In the genomic region with DNA sequence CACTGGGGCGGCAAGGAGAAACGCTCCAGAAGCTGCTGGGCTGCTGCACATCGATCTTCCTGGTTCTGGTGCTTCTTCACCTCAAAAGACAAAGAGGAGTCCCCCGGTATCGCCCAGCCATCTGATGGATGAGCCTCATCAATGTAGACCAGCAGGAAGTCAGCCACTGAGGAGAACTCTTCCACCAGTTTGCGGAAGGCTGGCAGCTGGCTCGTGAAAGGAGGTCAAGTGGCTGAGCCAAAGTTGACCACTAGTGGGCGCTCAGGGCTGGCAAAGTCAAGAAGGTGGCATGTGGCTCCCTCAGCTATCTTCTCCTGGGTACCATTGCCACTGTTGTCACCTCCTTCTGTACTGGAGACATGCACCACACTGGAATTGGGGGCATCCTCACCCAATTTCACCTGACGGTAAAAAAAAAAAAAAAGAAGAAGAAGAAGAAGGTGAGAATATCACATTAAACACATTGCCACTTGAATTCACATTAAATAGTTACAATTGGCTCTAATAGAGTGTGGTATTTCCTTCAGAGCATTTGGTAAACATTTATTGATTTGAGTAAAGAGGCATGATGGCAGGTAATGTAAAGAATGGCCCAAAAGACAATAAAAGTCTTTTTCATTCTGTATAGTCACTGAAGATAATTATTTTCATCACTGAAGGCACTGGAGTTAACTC, we compare ENCODE assay signal across 10 cellular contexts. TPM values are rescaled to one million over a fixed set of nuclear protein-coding genes. Genes with fewer than 3 reads are reported as not detected.
DNase-seq lines count a peak whose midpoint lies in the region; ATAC-seq and TF ChIP-seq lines count a peak whose summit lies in the region.
"Had no signal": no experiment of that assay in that cellular context is flagged by ENCODE, and none has a peak within 500 bp of the region (broad histone marks: within the 10 kb centered on the region; RNA-seq: fewer than 3 reads in every experiment).

No MANE protein-coding gene starts in this region.

- intact Hi-C loops in ovary (cut with DNase I), result no loop called here

- no peaks in the 10 kb centered on the region for H3K36me3 ChIP-seq in ovary
- H3K36me3 ChIP-seq: ascending aorta had no signal

- H3K9me3 ChIP-seq in ovary, result no peaks in the 10 kb centered on the region
- H3K9me3 ChIP-seq: ascending aorta had no signal

- TF ChIP-seq POLR2A in ovary (IDR thresholded peaks at IDR 0.05), result no peak

- ATAC-seq in GM19395 (IDR thresholded peaks at IDR 0.05; ENCODE audit: unreplicated experiment), result no peak
- ATAC-seq in HG03460 (IDR thresholded peaks at IDR 0.05; ENCODE audit: unreplicated experiment), result no peak

- TF ChIP-seq CTCF in AG09309 (IDR thresholded peaks at IDR 0.05; ENCODE audit: control insufficient read depth, insufficient read depth, low read depth, low read length, missing control alignments) (peak; percentile 27), GM12873 (IDR thresholded peaks at IDR 0.05; ENCODE audit: insufficient read depth, low read depth, low read length, missing control alignments) (peak; percentile 89), fibroblast of pulmonary artery (IDR thresholded peaks at IDR 0.05; ENCODE audit: low read length, missing control alignments) (peak; percentile 46), ovary (IDR thresholded peaks at IDR 0.05) (no peak)

- no peak overlapping the region for H3K4me3 ChIP-seq in AG09309 (ENCODE audit: control insufficient read depth, low read depth, low read length)
- no peak overlapping the region for H3K4me3 ChIP-seq in fibroblast of pulmonary artery (replicated peaks; ENCODE audit: low read depth, low read length)
- no peak overlapping the region for H3K4me3 ChIP-seq in ovary
- H3K4me3 ChIP-seq: ascending aorta had no signal

- no peak overlapping the region for H3K27ac ChIP-seq in ovary
- H3K27ac ChIP-seq: ascending aorta had no signal

- no peak for TF ChIP-seq EP300 in ovary (IDR thresholded peaks at IDR 0.05)

- no peaks in the 10 kb centered on the region for H3K27me3 ChIP-seq in ovary
- H3K27me3 ChIP-seq: ascending aorta had no signal

- 78 to 81% (median 79%) methylated on average over 9 of the region's 9 CpGs for WGBS in ovary, 3 donors

- H3K4me1 ChIP-seq in ovary (ENCODE audit: insufficient read depth), result no peaks in the 10 kb centered on the region
- H3K4me1 ChIP-seq: ascending aorta had no signal

- no peak for DNase-seq in AG09309 (ENCODE audit: low read depth)
- DNase-seq in NAMALWA (ENCODE audit: low spot score), result peak; percentile 57
- DNase-seq in fibroblast of pulmonary artery (ENCODE audit: low read depth), result peak; percentile 11
- no peak for DNase-seq in RKO (ENCODE audit: low spot score)
- no peak for DNase-seq in ovary

RNA-seq across cellular contexts. Expression of gene DIO2, which starts 8.3 kb away (rescaled TPM):
- total RNA-seq in ovary, result 1 to 10 TPM in 1 of 7 donors, under 1 TPM in 5, not detected in 1; 0.18 to 2.6 (median 0.51) TPM
- polyA plus RNA-seq in ovary, result under 1 TPM; 0.08 to 0.52 TPM
- total RNA-seq: mononuclear cell had no signal

Comparison
In these comparisons a context has a peak if more than half of its experiments do, and no peak if none do; other contexts are left out.
1. DNase-seq: peak in NAMALWA (single experiment) and fibroblast of pulmonary artery (single experiment); none in AG09309 (single experiment), RKO (single experiment) and ovary (0 of 5).
2. CTCF ChIP-seq: peak in AG09309 (single experiment), GM12873 (single experiment) and fibroblast of pulmonary artery (single experiment); none in ovary (0 of 3).